8 cellular contexts compared by ENCODE assay signal in the genomic region with DNA sequence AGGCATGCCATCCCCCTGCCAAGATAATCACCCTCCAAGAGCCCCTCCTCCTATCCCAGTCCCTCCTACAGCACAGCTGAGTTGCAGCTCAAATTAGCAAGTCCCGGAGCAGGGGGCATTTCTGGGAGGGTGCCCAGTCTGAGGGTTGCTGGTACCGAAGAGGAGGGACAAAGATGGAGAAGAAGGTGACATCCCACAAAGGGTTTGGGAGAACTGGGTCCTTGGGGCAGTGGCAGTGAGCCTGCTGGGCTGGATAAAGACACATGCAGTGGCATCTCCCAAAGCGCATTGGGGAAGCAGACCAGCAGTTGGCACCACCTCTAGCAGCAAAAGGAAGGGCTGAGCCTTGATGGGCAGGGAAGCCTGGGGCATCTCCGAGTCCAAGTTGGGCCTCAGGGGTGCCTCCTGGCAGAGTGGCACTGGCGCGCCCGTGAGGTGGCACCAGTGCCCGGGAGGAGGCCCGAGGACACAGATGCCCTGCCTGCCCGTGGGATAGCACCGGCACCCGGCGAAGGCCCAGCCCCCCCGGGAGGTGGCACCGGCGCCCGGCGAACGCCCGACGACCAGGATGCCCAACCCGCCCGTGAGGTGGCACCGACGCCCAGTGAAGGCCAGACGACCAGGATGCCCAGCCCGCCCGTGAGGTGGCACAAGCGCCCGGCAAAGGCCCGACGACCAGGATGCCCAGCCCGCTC. TPM values are rescaled to one million over a fixed set of nuclear protein-coding genes. Genes with fewer than 3 reads are reported as not detected.
DNase-seq lines count a peak whose midpoint lies in the region; TF ChIP-seq lines count a peak whose summit lies in the region.

No MANE protein-coding gene starts in this region.

- no peak for TF ChIP-seq EP300 in ovary (IDR thresholded peaks at IDR 0.05)

- intact Hi-C loops in ovary (cut with DNase I), result no loop called here

- in situ Hi-C loops in GM13977 (cut with MboI; ENCODE audit: low pct_unique_long_range_greater_than_20kb, low sequenced_read_pairs, unreplicated experiment), result no loop called here

- H3K27me3 ChIP-seq in ovary, result no peaks in the 10 kb centered on the region

- peak overlapping the region; percentile 82 for H3K4me3 ChIP-seq in HEK293 (ENCODE audit: low read depth, low read length)
- peak overlapping the region; percentile 97 for H3K4me3 ChIP-seq in ovary

- WGBS in ovary, 3 donors, result 1 to 4% (median 2%) methylated on average over 14 to 33 of the region's 33 CpGs

- peaks cover 17% of the 10 kb centered on the region for H3K4me1 ChIP-seq in HEK293 (ENCODE audit: control insufficient read depth, insufficient read depth, low read length)
- H3K4me1 ChIP-seq in ovary (ENCODE audit: insufficient read depth), result peaks cover 9% of the 10 kb centered on the region

- H3K36me3 ChIP-seq in HEK293 (ENCODE audit: control insufficient read depth in 2 of 2, insufficient read depth in 1 of 2, low read length in 2 of 2), result no peaks in the 10 kb centered on the region
- H3K36me3 ChIP-seq in ovary, result no peaks in the 10 kb centered on the region

- DNase-seq in activated gamma-delta T cell (lab: John Stamatoyannopoulos, UW) (peak; percentile 50), germinal center (ENCODE audit: low spot score) (peak; percentile 19), ovary (peak in 4 of 5 donors; percentile 37 to 57 (median 50)), NCI-H2227 (lab: John Stamatoyannopoulos, UW; ENCODE audit: unreplicated experiment) (no peak), GM13977 (ENCODE audit: low spot score) (no peak), HuH-7.5 (ENCODE audit: low spot score) (no peak)

- TF ChIP-seq POLR2A in ovary (IDR thresholded peaks at IDR 0.05), result no peak

- no peak for TF ChIP-seq CTCF in 22Rv1 (IDR thresholded peaks at IDR 0.05)
- TF ChIP-seq CTCF in HEK293 (tag by site-specific recombination; IDR thresholded peaks at IDR 0.05), result 0 out of 2 replicates have a peak, but pooled peaks have one; percentile 7
- no peak for TF ChIP-seq CTCF in ovary (IDR thresholded peaks at IDR 0.05)
- TF ChIP-seq CTCF in GM13977 (IDR thresholded peaks at IDR 0.05; ENCODE audit: extremely low read depth, insufficient read depth, missing control alignments), result no peak

- H3K9me3 ChIP-seq in HEK293 (ENCODE audit: control insufficient read depth, insufficient read depth, low read depth, low read length) (no peaks in the 10 kb centered on the region), ovary (no peaks in the 10 kb centered on the region)

- POLR2A ChIA-PET in HEK293 (lab: Yijun Ruan, JAX), result interaction anchor here (0.9 to 2.1 kb wide), 20 partner anchors 9 to 212 kb away, joined by 3 to 26 read pairs (median 8); a partner anchor contains a TSS

- CTCF ChIA-PET in HEK293 (lab: Yijun Ruan, JAX), result interaction anchor here (1.0 to 3.1 kb wide), 5 partner anchors 11 to 134 kb away, joined by 4 to 23 read pairs (median 5); no protein-coding TSS in a partner anchor

- H3K27ac ChIP-seq in 22Rv1, result peak overlapping the region; percentile 58
- no peak overlapping the region for H3K27ac ChIP-seq in HEK293 (ENCODE audit: extremely low read depth, low read depth, low read length)
- H3K27ac ChIP-seq in ovary, result peak overlapping the region; percentile 63 to 74

TF ChIP-seq in HEK293, 187 proteins besides CTCF, POLR2A, EP300 and RAD21 (continues in another document):
- no peak for TF ChIP-seq ZNF596 (tag by site-specific recombination; IDR thresholded peaks at IDR 0.05)
- TF ChIP-seq, protein P1, sequence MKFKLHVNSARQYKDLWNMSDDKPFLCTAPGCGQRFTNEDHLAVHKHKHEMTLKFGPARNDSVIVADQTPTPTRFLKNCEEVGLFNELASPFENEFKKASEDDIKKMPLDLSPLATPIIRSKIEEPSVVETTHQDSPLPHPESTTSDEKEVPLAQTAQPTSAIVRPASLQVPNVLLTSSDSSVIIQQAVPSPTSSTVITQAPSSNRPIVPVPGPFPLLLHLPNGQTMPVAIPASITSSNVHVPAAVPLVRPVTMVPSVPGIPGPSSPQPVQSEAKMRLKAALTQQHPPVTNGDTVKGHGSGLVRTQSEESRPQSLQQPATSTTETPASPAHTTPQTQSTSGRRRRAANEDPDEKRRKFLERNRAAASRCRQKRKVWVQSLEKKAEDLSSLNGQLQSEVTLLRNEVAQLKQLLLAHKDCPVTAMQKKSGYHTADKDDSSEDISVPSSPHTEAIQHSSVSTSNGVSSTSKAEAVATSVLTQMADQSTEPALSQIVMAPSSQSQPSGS (tag by site-specific recombination; IDR thresholded peaks at IDR 0.05; ENCODE audit: low read depth), result no peak
- no peak for TF ChIP-seq ZNF354C (tag by site-specific recombination; IDR thresholded peaks at IDR 0.05; ENCODE audit: borderline replicate concordance, low read depth)
- no peak for TF ChIP-seq ZNF426 (tag by site-specific recombination; IDR thresholded peaks at IDR 0.05)
- no peak for TF ChIP-seq ZNF184 (tag by site-specific recombination; IDR thresholded peaks at IDR 0.05)
- TF ChIP-seq ZNF37A (tag by site-specific recombination; IDR thresholded peaks at IDR 0.05), result no peak
- TF ChIP-seq, protein P2, sequence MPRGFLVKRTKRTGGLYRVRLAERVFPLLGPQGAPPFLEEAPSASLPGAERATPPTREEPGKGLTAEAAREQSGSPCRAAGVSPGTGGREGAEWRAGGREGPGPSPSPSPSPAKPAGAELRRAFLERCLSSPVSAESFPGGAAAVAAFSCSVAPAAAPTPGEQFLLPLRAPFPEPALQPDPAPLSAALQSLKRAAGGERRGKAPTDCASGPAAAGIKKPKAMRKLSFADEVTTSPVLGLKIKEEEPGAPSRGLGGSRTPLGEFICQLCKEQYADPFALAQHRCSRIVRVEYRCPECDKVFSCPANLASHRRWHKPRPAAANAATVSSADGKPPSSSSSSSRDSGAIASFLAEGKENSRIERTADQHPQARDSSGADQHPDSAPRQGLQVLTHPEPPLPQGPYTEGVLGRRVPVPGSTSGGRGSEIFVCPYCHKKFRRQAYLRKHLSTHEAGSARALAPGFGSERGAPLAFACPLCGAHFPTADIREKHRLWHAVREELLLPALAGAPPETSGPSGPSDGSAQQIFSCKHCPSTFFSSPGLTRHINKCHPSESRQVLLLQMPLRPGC (tag by site-specific recombination; IDR thresholded peaks at IDR 0.05), result no peak
- TF ChIP-seq, protein P3, sequence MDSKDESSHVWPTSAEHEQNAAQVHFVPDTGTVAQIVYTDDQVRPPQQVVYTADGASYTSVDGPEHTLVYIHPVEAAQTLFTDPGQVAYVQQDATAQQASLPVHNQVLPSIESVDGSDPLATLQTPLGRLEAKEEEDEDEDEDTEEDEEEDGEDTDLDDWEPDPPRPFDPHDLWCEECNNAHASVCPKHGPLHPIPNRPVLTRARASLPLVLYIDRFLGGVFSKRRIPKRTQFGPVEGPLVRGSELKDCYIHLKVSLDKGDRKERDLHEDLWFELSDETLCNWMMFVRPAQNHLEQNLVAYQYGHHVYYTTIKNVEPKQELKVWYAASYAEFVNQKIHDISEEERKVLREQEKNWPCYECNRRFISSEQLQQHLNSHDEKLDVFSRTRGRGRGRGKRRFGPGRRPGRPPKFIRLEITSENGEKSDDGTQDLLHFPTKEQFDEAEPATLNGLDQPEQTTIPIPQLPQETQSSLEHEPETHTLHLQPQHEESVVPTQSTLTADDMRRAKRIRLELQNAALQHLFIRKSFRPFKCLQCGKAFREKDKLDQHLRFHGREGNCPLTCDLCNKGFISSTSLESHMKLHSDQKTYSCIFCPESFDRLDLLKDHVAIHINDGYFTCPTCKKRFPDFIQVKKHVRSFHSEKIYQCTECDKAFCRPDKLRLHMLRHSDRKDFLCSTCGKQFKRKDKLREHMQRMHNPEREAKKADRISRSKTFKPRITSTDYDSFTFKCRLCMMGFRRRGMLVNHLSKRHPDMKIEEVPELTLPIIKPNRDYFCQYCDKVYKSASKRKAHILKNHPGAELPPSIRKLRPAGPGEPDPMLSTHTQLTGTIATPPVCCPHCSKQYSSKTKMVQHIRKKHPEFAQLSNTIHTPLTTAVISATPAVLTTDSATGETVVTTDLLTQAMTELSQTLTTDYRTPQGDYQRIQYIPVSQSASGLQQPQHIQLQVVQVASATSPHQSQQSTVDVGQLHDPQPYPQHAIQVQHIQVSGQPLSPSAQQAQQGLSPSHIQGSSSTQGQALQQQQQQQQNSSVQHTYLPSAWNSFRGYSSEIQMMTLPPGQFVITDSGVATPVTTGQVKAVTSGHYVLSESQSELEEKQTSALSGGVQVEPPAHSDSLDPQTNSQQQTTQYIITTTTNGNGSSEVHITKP (tag by site-specific recombination; IDR thresholded peaks at IDR 0.05), result peak; percentile 46; the same call in 1 of the 2 replicates
- TF ChIP-seq ZNF223 (tag by site-specific recombination; IDR thresholded peaks at IDR 0.05), result no peak
- TF ChIP-seq ZNF558 (tag by site-specific recombination; IDR thresholded peaks at IDR 0.05), result no peak
- no peak for TF ChIP-seq ZNF146 (tag by site-specific recombination; IDR thresholded peaks at IDR 0.05)

RNA-seq across cellular contexts. Expression of a gene that starts 0.6 kb away (rescaled TPM):
- 10 to 100 TPM; 25.6 to 62.5 (median 50.4) TPM for total RNA-seq in ovary
- 10 to 100 TPM; 33.4 to 39.7 TPM for polyA plus RNA-seq in ovary

RNA-seq across cellular contexts. Expression of a gene that starts 1.1 kb away (rescaled TPM):
- 10 to 100 TPM in 1 of 7 donors, 1 to 10 TPM in 6; 3.6 to 35.3 (median 6.0) TPM for total RNA-seq in ovary
- polyA plus RNA-seq in ovary, result 1 to 10 TPM; 4.6 to 8.5 TPM

Comparison
In these comparisons a context has a peak if more than half of its experiments do, and no peak if none do; other contexts are left out.
1. DNase-seq: peak in activated gamma-delta T cell (single experiment), germinal center (single experiment) and ovary (4 of 5); none in NCI-H2227 (single experiment), GM13977 (single experiment) and HuH-7.5 (single experiment).